ENCODE assay signal across 15 cellular contexts in genomic region chr2:37665622-37666362, GRCh38. TPM values are rescaled to one million over a fixed set of nuclear protein-coding genes. Genes with fewer than 3 reads are reported as not detected.
DNase-seq lines count a peak whose midpoint lies in the region; FAIRE-seq and TF ChIP-seq lines count a peak whose summit lies in the region.
"Had no signal": no experiment of that assay in that cellular context is flagged by ENCODE, and none has a peak within 500 bp of the region (broad histone marks: within the 10 kb centered on the region; RNA-seq: fewer than 3 reads in every experiment).

No MANE protein-coding gene starts in this region.

- H3K4me1 Mint-ChIP-seq in CD14-positive monocyte = peaks cover 80% of the 10 kb centered on the region
- H3K4me1 Mint-ChIP-seq in progenitor cell of endocrine pancreas (ENCODE audit: low read depth) = peaks cover 59% of the 10 kb centered on the region

- no peak overlapping the region for H3K27ac ChIP-seq in OCI-LY7 (ENCODE audit: low read depth, low read length, poor library complexity, severe bottlenecking)
- H3K27ac ChIP-seq: SJSA1 had no signal

- no peak for TF ChIP-seq CTCF in CD14-positive monocyte (IDR thresholded peaks at IDR 0.05)
- no peak for TF ChIP-seq CTCF in OCI-LY7 (conservative IDR thresholded peaks at IDR 0.05; ENCODE audit: low read length)
- TF ChIP-seq CTCF in progenitor cell of endocrine pancreas (IDR thresholded peaks at IDR 0.05; ENCODE audit: unreplicated experiment) = no peak
- TF ChIP-seq CTCF in GM13976 (IDR thresholded peaks at IDR 0.05; ENCODE audit: borderline replicate concordance, control extremely low read depth, extremely low read depth, insufficient read depth, missing control alignments) = no peak

- in situ Hi-C loops in GM13976 (cut with MboI; ENCODE audit: low sequenced_read_pairs, unreplicated experiment) = loop anchor here (10.0 kb wide), 1 partner anchor 251 kb away; no protein-coding TSS in a partner anchor

- no peak overlapping the region for H3K9ac ChIP-seq in endocrine pancreas (ENCODE audit: control insufficient read depth, insufficient read depth, low read length)

- no peak for DNase-seq in CD14-positive monocyte (ENCODE audit: low spot score)
- DNase-seq in OCI-LY7 (ENCODE audit: low spot score) = no peak
- no peak for DNase-seq in progenitor cell of endocrine pancreas (ENCODE audit: low spot score, unreplicated experiment)
- no peak for DNase-seq in NCI-H187 (lab: John Stamatoyannopoulos, UW)
- DNase-seq in H54 (ENCODE audit: insufficient read length, low spot score) = no peak
- no peak for DNase-seq in activated gamma-delta T cell treated with Interleukin-2 at 50 U/mL for 16 hours
- DNase-seq in GM13976 (ENCODE audit: low spot score) = no peak
- DNase-seq: activated CD4-positive, alpha-beta T cell treated with anti-CD3 and anti-CD28 coated beads, Interleukin-2, amount 10 ng/mL, durations not matched to agents 24 days and 14 days; adrenal gland; Calu3; NCI-H1092 treated with DMSO at 0.1 percent for 48 hours; stimulated activated CD4-positive, alpha-beta T cell treated with anti-CD3 and anti-CD28 coated beads, Interleukin-4, amount 100 ng/mL, for 1 hour had no signal

- H3K9me3 ChIP-seq in OCI-LY7 (ENCODE audit: low read length) (no peaks in the 10 kb centered on the region), endocrine pancreas (ENCODE audit: control insufficient read depth, low read length) (no peaks in the 10 kb centered on the region)
- H3K9me3 ChIP-seq: adrenal gland, SJSA1 had no signal

- no peaks in the 10 kb centered on the region for H3K9me3 Mint-ChIP-seq in CD14-positive monocyte
- no peaks in the 10 kb centered on the region for H3K9me3 Mint-ChIP-seq in progenitor cell of endocrine pancreas (ENCODE audit: low read depth)
- H3K9me3 Mint-ChIP-seq: activated CD4-positive, alpha-beta T cell treated with anti-CD3 and anti-CD28 coated beads, Interleukin-2, amount 10 ng/mL, durations not matched to agents 24 days and 14 days; neural crest cell had no signal

- CTCF ChIA-PET in OCI-LY7 (lab: Charles Lee; ENCODE audit: unreplicated experiment) = interaction anchor here (1.0 kb wide), 1 partner anchor 11 kb away, joined by 4 read pairs; no protein-coding TSS in a partner anchor

- H3K27me3 Mint-ChIP-seq in CD14-positive monocyte (ENCODE audit: low read depth in 3 of 3) = no peaks in the 10 kb centered on the region
- H3K27me3 Mint-ChIP-seq in progenitor cell of endocrine pancreas = no peaks in the 10 kb centered on the region

- H3K4me3 Mint-ChIP-seq in CD14-positive monocyte (peak overlapping the region; percentile 64 to 82), progenitor cell of endocrine pancreas (ENCODE audit: low read depth) (no peak overlapping the region)
- H3K4me3 Mint-ChIP-seq: activated CD4-positive, alpha-beta T cell treated with anti-CD3 and anti-CD28 coated beads, Interleukin-2, amount 10 ng/mL, durations not matched to agents 24 days and 14 days; neural crest cell had no signal

- H3K4me1 ChIP-seq in OCI-LY7 (ENCODE audit: insufficient read depth, low read length, poor library complexity, severe bottlenecking) (peaks cover 39% of the 10 kb centered on the region), endocrine pancreas (ENCODE audit: control insufficient read depth, insufficient read depth, low read length) (peaks cover 27% of the 10 kb centered on the region)

- intact Hi-C loops in CD14-positive monocyte (cut with micrococcal nuclease) = no loop called here
- intact Hi-C loops in OCI-LY7 (cut with micrococcal nuclease; ENCODE audit: unreplicated experiment) = loop anchor here (10.0 kb wide), 1 partner anchor 1459 kb away; the partner anchor contains the start of gene SOS1

- no TSS peak for BruUV-seq in OCI-LY7 (replicated peaks; lab: Mats Ljungman, UMichigan)

- H3K79me2 ChIP-seq in OCI-LY7 (ENCODE audit: insufficient read depth, low read depth, low read length) = peaks cover 21% of the 10 kb centered on the region; the same call in 1 of the 2 replicates

- H3K36me3 ChIP-seq in OCI-LY7 (ENCODE audit: insufficient read depth, low read length) (no peaks in the 10 kb centered on the region), endocrine pancreas (ENCODE audit: control insufficient read depth, insufficient read depth, low read length) (peaks cover 8% of the 10 kb centered on the region)
- H3K36me3 ChIP-seq: adrenal gland had no signal

- H3K4me3 ChIP-seq in OCI-LY7 (ENCODE audit: low read depth, low read length, poor library complexity, severe bottlenecking) (no peak overlapping the region), endocrine pancreas (ENCODE audit: control insufficient read depth, insufficient read depth, low read length) (peak overlapping the region; percentile 28)
- H3K4me3 ChIP-seq: adrenal gland, SJSA1 had no signal

- TF ChIP-seq POLR2A in H54 (IDR thresholded peaks at IDR 0.05; ENCODE audit: low read depth, low read length) = no peak

- no peak for FAIRE-seq in H54 (lab: Jason Lieb, UNC)

- peak overlapping the region; percentile 5; the same call in 1 of the 2 replicates for H3K4me2 ChIP-seq in OCI-LY7 (ENCODE audit: low read length)

- no peaks in the 10 kb centered on the region for H3K9me2 ChIP-seq in OCI-LY7 (ENCODE audit: insufficient read depth, low read length)

- H3K27me3 ChIP-seq in endocrine pancreas (ENCODE audit: control insufficient read depth, insufficient read depth, low read length) = no peaks in the 10 kb centered on the region
- H3K27me3 ChIP-seq: adrenal gland, SJSA1 had no signal

- no peak overlapping the region for H2AFZ ChIP-seq in OCI-LY7 (ENCODE audit: low read length)

- 0 out of 2 replicates have a peak, but pooled peaks cover 7% of the 10 kb centered on the region for H4K20me1 ChIP-seq in OCI-LY7 (ENCODE audit: insufficient read depth, low read length)

- H3K27ac Mint-ChIP-seq in CD14-positive monocyte = peak overlapping the region; percentile 76 to 96 (median 89)
- peak overlapping the region; percentile 88 for H3K27ac Mint-ChIP-seq in progenitor cell of endocrine pancreas
- H3K27ac Mint-ChIP-seq: activated CD4-positive, alpha-beta T cell treated with anti-CD3 and anti-CD28 coated beads, Interleukin-2, amount 10 ng/mL, durations not matched to agents 24 days and 14 days had no signal

- POLR2A ChIA-PET in OCI-LY7 (lab: Charles Lee) = interaction anchor here (0.6 to 1.2 kb wide), 4 partner anchors 9 to 677 kb away, joined by 3 to 10 read pairs (median 6); no protein-coding TSS in a partner anchor

- H3K36me3 Mint-ChIP-seq in CD14-positive monocyte (peaks cover 73 to 89% of the 10 kb centered on the region in 2 donors), progenitor cell of endocrine pancreas (ENCODE audit: insufficient read depth) (peaks cover 20% of the 10 kb centered on the region)

RNA-seq across cellular contexts. Expression of gene CDC42EP3, which starts 5.7 kb away (rescaled TPM):
- 100 to 1,000 TPM; 249 to 272 TPM for polyA plus RNA-seq in CD14-positive monocyte
- 5.7 and 7.2 TPM in 2 replicates for total RNA-seq in OCI-LY7 (2014; rRNA removed; shearing (Covaris generic))
- 20.8 and 22.9 TPM in 2 replicates for total RNA-seq in OCI-LY7 (2022)
- 43.1 and 48.5 TPM in 2 replicates for total RNA-seq in progenitor cell of endocrine pancreas
